13 cellular contexts compared by ENCODE assay signal in the genomic region with DNA sequence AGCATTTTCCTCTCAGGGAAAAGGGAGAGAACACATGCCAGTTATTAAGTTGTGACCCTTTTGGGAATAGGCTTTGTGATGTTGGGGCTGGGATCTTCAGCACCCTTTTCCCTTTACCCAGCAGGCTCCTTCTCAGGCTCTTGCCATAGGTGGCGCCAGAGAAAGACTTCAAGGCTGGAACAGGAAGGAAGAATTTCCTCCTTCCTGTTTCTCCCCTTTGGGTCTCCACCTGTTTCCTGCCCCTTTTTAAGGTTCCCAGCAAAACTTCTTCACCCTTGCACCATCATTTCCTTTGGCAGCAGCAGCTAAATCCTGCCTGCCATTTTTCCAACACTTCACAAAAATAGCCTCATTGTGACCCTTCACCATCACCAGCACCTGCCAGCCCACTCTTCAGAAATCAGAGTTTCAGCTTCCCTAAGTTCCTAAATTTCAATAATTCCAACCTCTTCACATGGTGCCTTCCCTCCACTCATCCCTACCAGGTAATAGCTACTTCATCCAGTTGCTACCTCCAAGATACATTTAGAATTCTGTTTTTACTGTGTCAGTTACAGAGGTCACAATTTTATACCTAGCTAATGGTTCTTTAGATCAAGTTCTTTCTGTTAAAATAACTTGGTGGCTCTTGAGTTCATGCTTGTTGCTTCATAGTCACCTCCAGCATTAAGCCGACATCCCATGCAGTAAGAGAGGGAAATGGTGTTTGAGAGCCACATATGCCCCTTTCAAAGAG. TPM values are rescaled to one million over a fixed set of nuclear protein-coding genes. Genes with fewer than 3 reads are reported as not detected.
A peak's percentile ranks its signal among the peaks of the same experiment; 100 is the strongest.
DNase-seq lines count a peak whose midpoint lies in the region; ATAC-seq and TF ChIP-seq lines count a peak whose summit lies in the region.
"Had no signal": no experiment of that assay in that cellular context is flagged by ENCODE, and none has a peak within 500 bp of the region (broad histone marks: within the 10 kb centered on the region; RNA-seq: fewer than 3 reads in every experiment).

No MANE protein-coding gene starts in this region.

- peaks cover 16% of the 10 kb centered on the region for H3K4me1 Mint-ChIP-seq in activated CD8-positive, alpha-beta T cell treated with anti-CD3 and anti-CD28 coated beads for 36 hours (ENCODE audit: low read depth)
- H3K4me1 Mint-ChIP-seq in activated CD8-positive, alpha-beta T cell treated with anti-CD3 and anti-CD28 coated beads, Interleukin-2, amount 10 ng/mL, durations not matched to agents 7 days and 5 days (ENCODE audit: low read depth): peaks cover 7% of the 10 kb centered on the region
- H3K4me1 Mint-ChIP-seq: activated B cell treated with CpG ODN at 0.5 μM for 24 hours had no signal

- H3K27me3 ChIP-seq in lower lobe of right lung (ENCODE audit: low read depth): no peaks in the 10 kb centered on the region

- POLR2A ChIA-PET in activated CD8-positive, alpha-beta T cell treated with anti-CD3 and anti-CD28 coated beads for 36 hours (lab: Charles Lee): interaction anchor here (1.8 kb wide), 1 partner anchor 18 kb away, joined by 7 read pairs; no protein-coding TSS in a partner anchor
- POLR2A ChIA-PET in activated CD8-positive, alpha-beta T cell treated with anti-CD3 and anti-CD28 coated beads, Interleukin-2, amount 10 ng/mL, durations not matched to agents 7 days and 5 days (lab: Charles Lee): no interaction called here

- CTCF ChIA-PET in activated CD8-positive, alpha-beta T cell treated with anti-CD3 and anti-CD28 coated beads for 36 hours (lab: Charles Lee): interaction anchor here (0.6 to 1.2 kb wide), 7 partner anchors 9 to 94 kb away, joined by 3 to 4 read pairs (median 3); no protein-coding TSS in a partner anchor
- CTCF ChIA-PET in activated CD8-positive, alpha-beta T cell treated with anti-CD3 and anti-CD28 coated beads, Interleukin-2, amount 10 ng/mL, durations not matched to agents 7 days and 5 days (lab: Charles Lee): interaction anchor here (1.3 to 1.5 kb wide), 2 partner anchors 19 to 21 kb away, joined by 3 to 6 read pairs; no protein-coding TSS in a partner anchor

- peak; percentile 31 for TF ChIP-seq CTCF in activated CD8-positive, alpha-beta T cell treated with anti-CD3 and anti-CD28 coated beads for 36 hours (IDR thresholded peaks at IDR 0.05)
- TF ChIP-seq CTCF in GM13977 (IDR thresholded peaks at IDR 0.05; ENCODE audit: extremely low read depth, insufficient read depth, missing control alignments) (peak; percentile 8), lower lobe of right lung (IDR thresholded peaks at IDR 0.05) (peak; percentile 15)

- in situ Hi-C loops in GM13977 (cut with MboI; ENCODE audit: low pct_unique_long_range_greater_than_20kb, low sequenced_read_pairs, unreplicated experiment): no loop called here
- in situ Hi-C loops in SK-MEL-5 (cut with HindIII; ENCODE audit: low pct_unique_long_range_greater_than_20kb, low sequenced_read_pairs): no loop called here

- peaks cover 8% of the 10 kb centered on the region for H3K4me1 ChIP-seq in lower lobe of right lung

- H3K36me3 Mint-ChIP-seq in activated CD8-positive, alpha-beta T cell treated with anti-CD3 and anti-CD28 coated beads for 36 hours (ENCODE audit: low read depth): peaks cover 10% of the 10 kb centered on the region
- H3K36me3 Mint-ChIP-seq in activated CD8-positive, alpha-beta T cell treated with anti-CD3 and anti-CD28 coated beads, Interleukin-2, amount 10 ng/mL, durations not matched to agents 7 days and 5 days (ENCODE audit: low read depth): peaks cover 4% of the 10 kb centered on the region

- H3K4me3 ChIP-seq in lower lobe of right lung: no peak overlapping the region

- H3K27ac Mint-ChIP-seq in activated CD8-positive, alpha-beta T cell treated with anti-CD3 and anti-CD28 coated beads for 36 hours: peak overlapping the region; percentile 27
- H3K27ac Mint-ChIP-seq in activated CD8-positive, alpha-beta T cell treated with anti-CD3 and anti-CD28 coated beads, Interleukin-2, amount 10 ng/mL, durations not matched to agents 7 days and 5 days: no peak overlapping the region
- H3K27ac Mint-ChIP-seq: activated B cell treated with CpG ODN at 0.5 μM for 24 hours had no signal

- peak; percentile 38 for DNase-seq in activated CD8-positive, alpha-beta T cell treated with anti-CD3 and anti-CD28 coated beads for 36 hours
- DNase-seq in activated CD8-positive, alpha-beta T cell treated with anti-CD3 and anti-CD28 coated beads, Interleukin-2, amount 10 ng/mL, durations not matched to agents 7 days and 5 days: no peak
- DNase-seq in GM13977 (ENCODE audit: low spot score) (no peak), SK-MEL-5 (ENCODE audit: low read depth, low spot score) (peak; percentile 37), lower lobe of right lung (no peak), dedifferentiated amniotic fluid mesenchymal stem cell (ENCODE audit: extremely low spot score) (no peak)
- DNase-seq in stimulated activated naive CD8-positive, alpha-beta T cell treated with anti-CD3 and anti-CD28 coated beads, Interleukin-15, Interleukin-2, amounts not matched to agents 100 U/mL and 50 U/mL, for 24 hours: no peak
- no peak for DNase-seq in activated CD4-positive, CD25-positive, alpha-beta regulatory T cell treated with anti-CD3 and anti-CD28 coated beads, Interleukin-2, amount 50 U/mL, for 72 hours
- DNase-seq: activated B cell treated with CpG ODN at 0.5 μM for 24 hours, activated gamma-delta T cell treated with Interleukin-2 at 50 U/mL for 16 hours, foreskin melanocyte, IMR-90 had no signal

- H3K27me3 Mint-ChIP-seq in activated CD8-positive, alpha-beta T cell treated with anti-CD3 and anti-CD28 coated beads for 36 hours: peaks cover 2% of the 10 kb centered on the region
- H3K27me3 Mint-ChIP-seq in activated CD8-positive, alpha-beta T cell treated with anti-CD3 and anti-CD28 coated beads, Interleukin-2, amount 10 ng/mL, durations not matched to agents 7 days and 5 days (ENCODE audit: low read depth): no peaks in the 10 kb centered on the region

- H3K27ac ChIP-seq in lower lobe of right lung: no peak overlapping the region

- no peak for ATAC-seq in activated CD8-positive, alpha-beta T cell treated with anti-CD3 and anti-CD28 coated beads for 36 hours
- no peak for ATAC-seq in activated CD8-positive, alpha-beta T cell treated with anti-CD3 and anti-CD28 coated beads, Interleukin-2, amount 10 ng/mL, durations not matched to agents 7 days and 5 days
- no peak for ATAC-seq in lower lobe of right lung
- ATAC-seq in stimulated activated naive CD8-positive, alpha-beta T cell treated with anti-CD3 and anti-CD28 coated beads, Interleukin-15, Interleukin-2, amounts not matched to agents 100 U/mL and 50 U/mL, for 24 hours: no peak

- H3K9me3 Mint-ChIP-seq in activated CD8-positive, alpha-beta T cell treated with anti-CD3 and anti-CD28 coated beads for 36 hours: peaks cover 30% of the 10 kb centered on the region
- H3K9me3 Mint-ChIP-seq in activated CD8-positive, alpha-beta T cell treated with anti-CD3 and anti-CD28 coated beads, Interleukin-2, amount 10 ng/mL, durations not matched to agents 7 days and 5 days (ENCODE audit: insufficient read depth): peaks cover 24% of the 10 kb centered on the region

- intact Hi-C loops in activated CD8-positive, alpha-beta T cell treated with anti-CD3 and anti-CD28 coated beads for 36 hours (cut with micrococcal nuclease): no loop called here
- intact Hi-C loops in lower lobe of right lung (cut with DNase I): no loop called here

- no peaks in the 10 kb centered on the region for H3K36me3 ChIP-seq in lower lobe of right lung

- peaks cover 5% of the 10 kb centered on the region for H3K9me3 ChIP-seq in lower lobe of right lung

- H3K4me3 Mint-ChIP-seq in activated CD8-positive, alpha-beta T cell treated with anti-CD3 and anti-CD28 coated beads for 36 hours: no peak overlapping the region
- H3K4me3 Mint-ChIP-seq in activated CD8-positive, alpha-beta T cell treated with anti-CD3 and anti-CD28 coated beads, Interleukin-2, amount 10 ng/mL, durations not matched to agents 7 days and 5 days: no peak overlapping the region
- H3K4me3 Mint-ChIP-seq: activated B cell treated with CpG ODN at 0.5 μM for 24 hours, neural crest cell had no signal

RNA-seq across cellular contexts. Expression of a gene that starts 22.4 kb away (rescaled TPM):
- 10 to 100 TPM; 38.5 to 39.6 TPM for total RNA-seq in activated CD8-positive, alpha-beta T cell treated with anti-CD3 and anti-CD28 coated beads for 36 hours
- 10 to 100 TPM; 26.8 to 28.5 TPM for total RNA-seq in activated CD8-positive, alpha-beta T cell treated with anti-CD3 and anti-CD28 coated beads, Interleukin-2, amount 10 ng/mL, durations not matched to agents 7 days and 5 days
- 14.5 and 16.3 TPM in 2 replicates for total RNA-seq in SK-MEL-5 (2014; rRNA removed; shearing (Covaris generic))
- polyA plus RNA-seq in SK-MEL-5 (2015; cell fraction: cytosol; rRNA removed): 24.9 and 30.0 TPM in 2 replicates
- 22.3 and 25.9 TPM in 2 replicates for polyA plus RNA-seq in SK-MEL-5 (2015; cell fraction: nucleus; rRNA removed)
- total RNA-seq in lower lobe of right lung: 28.8 TPM

Comparison
In these comparisons a context has a peak if more than half of its experiments do, and no peak if none do; other contexts are left out.
1. DNase-seq: peak in activated CD8-positive, alpha-beta T cell treated with anti-CD3 and anti-CD28 coated beads for 36 hours (single experiment) and SK-MEL-5 (single experiment); none in activated CD8-positive, alpha-beta T cell treated with anti-CD3 and anti-CD28 coated beads, Interleukin-2, amount 10 ng/mL, durations not matched to agents 7 days and 5 days (single experiment), GM13977 (single experiment), lower lobe of right lung (single experiment), dedifferentiated amniotic fluid mesenchymal stem cell (single experiment), stimulated activated naive CD8-positive, alpha-beta T cell treated with anti-CD3 and anti-CD28 coated beads, Interleukin-15, Interleukin-2, amounts not matched to agents 100 U/mL and 50 U/mL, for 24 hours (single experiment) and activated CD4-positive, CD25-positive, alpha-beta regulatory T cell treated with anti-CD3 and anti-CD28 coated beads, Interleukin-2, amount 50 U/mL, for 72 hours (single experiment).
2. Peak in every context shown above with its lines, with median percentiles within 50 percentile points of each other: CTCF ChIP-seq.